In genomic region chr7:27142562-27143021, GRCh38 we compare ENCODE assay signal across 7 cellular contexts. TPM values are rescaled to one million over a fixed set of nuclear protein-coding genes. Genes with fewer than 3 reads are reported as not detected.
A peak's percentile ranks its signal among the peaks of the same experiment; 100 is the strongest.
DNase-seq lines count a peak whose midpoint lies in the region; ATAC-seq and TF ChIP-seq lines count a peak whose summit lies in the region.
"Had no signal": no experiment of that assay in that cellular context is flagged by ENCODE, and none has a peak within 500 bp of the region (broad histone marks: within the 10 kb centered on the region; RNA-seq: fewer than 3 reads in every experiment).

No MANE protein-coding gene starts in this region.

- H3K4me1 Mint-ChIP-seq in activated T-helper 1 cell treated with anti-CD3 and anti-CD28 coated beads, Interleukin-12 subunit alpha, Interleukin-12 subunit beta, Interleukin-2, Interleukin-4 antibody, amounts not matched to agents 30 ng/mL and 10 ng/mL and 1 ng/mL, durations not matched to agents 14 hours and 24 hours and 36 hours (ENCODE audit: low read depth), result no peaks in the 10 kb centered on the region

- H3K4me2 ChIP-seq in SK-N-SH, result peak overlapping the region; percentile 42; the same call in 1 of the 2 replicates

- no peak overlapping the region for H3K27ac ChIP-seq in SK-N-SH (ENCODE audit: low read depth in 2 of 2, low read length in 1 of 2)
- H3K27ac ChIP-seq in tibial artery, result peak overlapping the region; percentile 52 to 58

- H3K9me2 ChIP-seq in SK-N-SH, result no peaks in the 10 kb centered on the region

- no peaks in the 10 kb centered on the region for H3K9me3 Mint-ChIP-seq in activated T-helper 1 cell treated with anti-CD3 and anti-CD28 coated beads, Interleukin-12 subunit alpha, Interleukin-12 subunit beta, Interleukin-2, Interleukin-4 antibody, amounts not matched to agents 30 ng/mL and 10 ng/mL and 1 ng/mL, durations not matched to agents 14 hours and 24 hours and 36 hours

- H3K36me3 Mint-ChIP-seq in activated T-helper 1 cell treated with anti-CD3 and anti-CD28 coated beads, Interleukin-12 subunit alpha, Interleukin-12 subunit beta, Interleukin-2, Interleukin-4 antibody, amounts not matched to agents 30 ng/mL and 10 ng/mL and 1 ng/mL, durations not matched to agents 14 hours and 24 hours and 36 hours (ENCODE audit: low read depth), result peaks cover 3% of the 10 kb centered on the region

- no peak overlapping the region for H3K27ac Mint-ChIP-seq in activated T-helper 1 cell treated with anti-CD3 and anti-CD28 coated beads, Interleukin-12 subunit alpha, Interleukin-12 subunit beta, Interleukin-2, Interleukin-4 antibody, amounts not matched to agents 30 ng/mL and 10 ng/mL and 1 ng/mL, durations not matched to agents 14 hours and 24 hours and 36 hours

- H3K79me2 ChIP-seq in SK-N-SH (ENCODE audit: insufficient read depth), result no peaks in the 10 kb centered on the region

- no peaks in the 10 kb centered on the region for H3K9me3 ChIP-seq in SK-N-SH
- H3K9me3 ChIP-seq in tibial artery, result no peaks in the 10 kb centered on the region

- POLR2A ChIA-PET in SK-N-SH (lab: Yijun Ruan, JAX), result no interaction called here

- peaks cover 35% of the 10 kb centered on the region for H3K27me3 Mint-ChIP-seq in activated T-helper 1 cell treated with anti-CD3 and anti-CD28 coated beads, Interleukin-12 subunit alpha, Interleukin-12 subunit beta, Interleukin-2, Interleukin-4 antibody, amounts not matched to agents 30 ng/mL and 10 ng/mL and 1 ng/mL, durations not matched to agents 14 hours and 24 hours and 36 hours (ENCODE audit: insufficient read depth)

- no peaks in the 10 kb centered on the region for H4K20me1 ChIP-seq in SK-N-SH (ENCODE audit: insufficient read depth)

- no peak overlapping the region for H2AFZ ChIP-seq in SK-N-SH (ENCODE audit: low read depth)

- TF ChIP-seq CTCF in SK-N-SH (IDR thresholded peaks at IDR 0.05) (no peak), tibial artery (IDR thresholded peaks at IDR 0.05) (no peak)

- H3K4me3 ChIP-seq in SK-N-SH (ENCODE audit: low read depth in 2 of 2, low read length in 1 of 2) (no peak overlapping the region), tibial artery (peak overlapping the region; percentile 39 to 49)

- ATAC-seq in SK-N-SH treated with all-trans-retinoic acid at 6 μM for 48 hours, result no peak; the same call in 1 of the 3 replicates

- H3K9ac ChIP-seq in SK-N-SH, result no peak overlapping the region

- CTCF ChIA-PET in SK-N-SH (lab: Yijun Ruan, JAX), result interaction anchor here (1.0 to 10.9 kb wide), 13 partner anchors 9 to 1250 kb away, joined by 3 to 270 read pairs (median 7); partner anchors contain the start of genes HOXA3, HOXA4 and HOXA7

- no peak for TF ChIP-seq EP300 in SK-N-SH (IDR thresholded peaks at IDR 0.05; ENCODE audit: borderline replicate concordance in 1 of 2, low read depth in 1 of 2, low read length in 1 of 2)

- intact Hi-C loops in tibial artery (cut with DNase I; ENCODE audit: low total_unique reads), result loop anchor here (5.0 kb wide), 1 partner anchor 45 kb away; the partner anchor contains the start of gene HOXA1
- intact Hi-C loops in activated T-helper 1 cell treated with anti-CD3 and anti-CD28 coated beads, Interleukin-12 subunit alpha, Interleukin-12 subunit beta, Interleukin-2, Interleukin-4 antibody, amounts not matched to agents 30 ng/mL and 10 ng/mL and 1 ng/mL, durations not matched to agents 14 hours and 24 hours and 36 hours (cut with micrococcal nuclease), result no loop called here

- TF ChIP-seq RAD21 in SK-N-SH (IDR thresholded peaks at IDR 0.05; ENCODE audit: low read length), result no peak

- WGBS in SK-N-SH (ENCODE audit: low lambda C conversion rate), result 11% methylated on average over 29 of the region's 29 CpGs

- H3K27me3 ChIP-seq in SK-N-SH (ENCODE audit: insufficient read depth), result peaks cover 100% of the 10 kb centered on the region
- H3K27me3 ChIP-seq in tibial artery, result no peaks in the 10 kb centered on the region

- DNase-seq in SK-N-SH (no peak), iPS-NIHi11 (ENCODE audit: low spot score) (peak; percentile 15), tibial artery (peak in 1 of 2 donors; percentile 59), NCI-H2081 treated with DMSO at 0.1 percent for 48 hours (lab: John Stamatoyannopoulos, UW) (no peak)
- no peak for DNase-seq in activated T-helper 1 cell treated with anti-CD3 and anti-CD28 coated beads, Interleukin-12 subunit alpha, Interleukin-12 subunit beta, Interleukin-2, Interleukin-4 antibody, amounts not matched to agents 30 ng/mL and 10 ng/mL and 1 ng/mL, durations not matched to agents 14 hours and 24 hours and 36 hours (ENCODE audit: low spot score)
- DNase-seq: NCI-H446 had no signal

- H3K36me3 ChIP-seq in SK-N-SH (replicated peaks in 1 of 2; ENCODE audit: control insufficient read depth in 1 of 2, insufficient read depth in 2 of 2, low read length in 1 of 2) (no peaks in the 10 kb centered on the region), tibial artery (peaks cover 50 to 55% (median 52%) of the 10 kb centered on the region in 3 donors)

- no peaks in the 10 kb centered on the region for H3F3A ChIP-seq in SK-N-SH (replicated peaks; ENCODE audit: insufficient read depth)

- peaks cover 11 to 12% of the 10 kb centered on the region in 2 experiments; a peak in 1 of 4 replicates for H3K4me1 ChIP-seq in SK-N-SH (ENCODE audit: control insufficient read depth in 1 of 2, insufficient read depth in 2 of 2, low read depth in 1 of 2, low read length in 1 of 2)
- H3K4me1 ChIP-seq in tibial artery, result peaks cover 0 to 15% (median 9%) of the 10 kb centered on the region in 4 donors

- H3K4me3 Mint-ChIP-seq in activated T-helper 1 cell treated with anti-CD3 and anti-CD28 coated beads, Interleukin-12 subunit alpha, Interleukin-12 subunit beta, Interleukin-2, Interleukin-4 antibody, amounts not matched to agents 30 ng/mL and 10 ng/mL and 1 ng/mL, durations not matched to agents 14 hours and 24 hours and 36 hours, result no peak overlapping the region

TF ChIP-seq in SK-N-SH, 30 proteins besides CTCF, POLR2A, EP300 and RAD21:
- TF ChIP-seq, protein P1, sequence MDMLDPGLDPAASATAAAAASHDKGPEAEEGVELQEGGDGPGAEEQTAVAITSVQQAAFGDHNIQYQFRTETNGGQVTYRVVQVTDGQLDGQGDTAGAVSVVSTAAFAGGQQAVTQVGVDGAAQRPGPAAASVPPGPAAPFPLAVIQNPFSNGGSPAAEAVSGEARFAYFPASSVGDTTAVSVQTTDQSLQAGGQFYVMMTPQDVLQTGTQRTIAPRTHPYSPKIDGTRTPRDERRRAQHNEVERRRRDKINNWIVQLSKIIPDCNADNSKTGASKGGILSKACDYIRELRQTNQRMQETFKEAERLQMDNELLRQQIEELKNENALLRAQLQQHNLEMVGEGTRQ (IDR thresholded peaks at IDR 0.05; ENCODE audit: borderline replicate concordance, low read depth, low read length), result no peak
- peak; percentile 39; the same call in 1 of the 2 replicates for TF ChIP-seq EZH2phosphoT487 (IDR thresholded peaks at IDR 0.05; ENCODE audit: borderline replicate concordance, low read depth)

TF ChIP-seq in SK-N-SH treated with all-trans-retinoic acid at 6 μM for 48 hours, 23 proteins besides CTCF, POLR2A, EP300 and RAD21 (continues in another document):
- TF ChIP-seq CREB5 (CRISPR knock-in tag; IDR thresholded peaks at IDR 0.05; ENCODE audit: low read depth), result no peak
- no peak for TF ChIP-seq BACH2 (CRISPR knock-in tag; IDR thresholded peaks at IDR 0.05; ENCODE audit: borderline replicate concordance)

RNA-seq across cellular contexts. Expression of gene HOXA5, which starts 0.9 kb away (rescaled TPM):
- not detected in 2 replicates for polyA plus RNA-seq in SK-N-SH (2012; rRNA removed)
- polyA plus RNA-seq in SK-N-SH (2012; cell fraction: cytosol; rRNA removed), result not detected in 2 replicates
- not detected in 2 replicates for polyA plus RNA-seq in SK-N-SH (2012; cell fraction: nucleus; rRNA removed)
- total RNA-seq in activated T-helper 1 cell treated with anti-CD3 and anti-CD28 coated beads, Interleukin-12 subunit alpha, Interleukin-12 subunit beta, Interleukin-2, Interleukin-4 antibody, amounts not matched to agents 30 ng/mL and 10 ng/mL and 1 ng/mL, durations not matched to agents 14 hours and 24 hours and 36 hours, result not detected in 2 replicates

RNA-seq across cellular contexts. Expression of gene HOXA6, which starts 5.0 kb away (rescaled TPM):
- not detected in 2 replicates for polyA plus RNA-seq in SK-N-SH (2012; rRNA removed)
- polyA plus RNA-seq in SK-N-SH (2012; cell fraction: cytosol; rRNA removed), result not detected in 2 replicates
- polyA plus RNA-seq in SK-N-SH (2012; cell fraction: nucleus; rRNA removed), result not detected in 2 replicates
- not detected in 2 replicates for total RNA-seq in activated T-helper 1 cell treated with anti-CD3 and anti-CD28 coated beads, Interleukin-12 subunit alpha, Interleukin-12 subunit beta, Interleukin-2, Interleukin-4 antibody, amounts not matched to agents 30 ng/mL and 10 ng/mL and 1 ng/mL, durations not matched to agents 14 hours and 24 hours and 36 hours

RNA-seq across cellular contexts. Expression of gene HOXA3, which starts 9.8 kb away (rescaled TPM):
- polyA plus RNA-seq in SK-N-SH (2012; rRNA removed), result 0.15 TPM in 1 of 2 replicates, not detected in the other
- not detected in 2 replicates for polyA plus RNA-seq in SK-N-SH (2012; cell fraction: cytosol; rRNA removed)
- not detected in 2 replicates for polyA plus RNA-seq in SK-N-SH (2012; cell fraction: nucleus; rRNA removed)
- total RNA-seq in activated T-helper 1 cell treated with anti-CD3 and anti-CD28 coated beads, Interleukin-12 subunit alpha, Interleukin-12 subunit beta, Interleukin-2, Interleukin-4 antibody, amounts not matched to agents 30 ng/mL and 10 ng/mL and 1 ng/mL, durations not matched to agents 14 hours and 24 hours and 36 hours, result not detected in 2 replicates

RNA-seq across cellular contexts. Expression of gene HOXA4, which starts 12.0 kb away (rescaled TPM):
- polyA plus RNA-seq in SK-N-SH (2012; rRNA removed), result not detected in 2 replicates
- not detected in 2 replicates for polyA plus RNA-seq in SK-N-SH (2012; cell fraction: cytosol; rRNA removed)
- polyA plus RNA-seq in SK-N-SH (2012; cell fraction: nucleus; rRNA removed), result not detected in 2 replicates
- not detected in 2 replicates for total RNA-seq in activated T-helper 1 cell treated with anti-CD3 and anti-CD28 coated beads, Interleukin-12 subunit alpha, Interleukin-12 subunit beta, Interleukin-2, Interleukin-4 antibody, amounts not matched to agents 30 ng/mL and 10 ng/mL and 1 ng/mL, durations not matched to agents 14 hours and 24 hours and 36 hours

RNA-seq across cellular contexts. Expression of gene HOXA7, which starts 13.9 kb away (rescaled TPM):
- not detected in 2 replicates for polyA plus RNA-seq in SK-N-SH (2012; rRNA removed)
- not detected in 2 replicates for polyA plus RNA-seq in SK-N-SH (2012; cell fraction: cytosol; rRNA removed)
- not detected in 2 replicates for polyA plus RNA-seq in SK-N-SH (2012; cell fraction: nucleus; rRNA removed)
- total RNA-seq in activated T-helper 1 cell treated with anti-CD3 and anti-CD28 coated beads, Interleukin-12 subunit alpha, Interleukin-12 subunit beta, Interleukin-2, Interleukin-4 antibody, amounts not matched to agents 30 ng/mL and 10 ng/mL and 1 ng/mL, durations not matched to agents 14 hours and 24 hours and 36 hours, result not detected in 2 replicates

Comparison
In these comparisons a context has a peak if more than half of its experiments do, and no peak if none do; other contexts are left out.
1. H3K27ac ChIP-seq: peak in tibial artery (2 of 2); none in SK-N-SH (0 of 2).
2. H3K4me3 ChIP-seq: peak in tibial artery (2 of 2); none in SK-N-SH (0 of 2).